8 cellular contexts compared by ENCODE assay signal in the genomic region with DNA sequence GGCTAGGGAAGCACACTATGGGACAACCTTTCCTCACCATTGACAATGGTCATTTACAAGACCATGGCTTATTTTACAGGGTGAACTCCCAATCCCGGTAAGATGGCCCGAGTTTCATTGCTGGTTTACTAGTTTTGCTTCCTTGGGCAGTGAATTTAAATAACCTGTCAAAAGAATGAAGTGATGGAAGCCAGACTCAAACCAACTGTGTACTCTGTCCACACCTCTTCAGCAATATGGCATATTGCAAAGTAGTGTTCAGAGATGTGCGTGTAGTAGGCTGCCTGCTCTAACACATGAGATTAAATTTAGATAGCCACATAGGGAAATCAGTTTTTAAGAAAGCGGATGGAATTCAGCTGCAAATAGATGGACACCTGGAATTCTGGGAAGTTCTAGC.
"Had no signal": no experiment of that assay in that cellular context is flagged by ENCODE, and none has a peak within 500 bp of the region (broad histone marks: within the 10 kb centered on the region; RNA-seq: fewer than 3 reads in every experiment).

No MANE protein-coding gene starts in this region.

- ATAC-seq: GM23338, HepG2 had no signal

- H3K4me3 ChIP-seq: GM23338 had no signal

- DNase-seq: H9, HCEC 1CT had no signal

- H3K9me3 Mint-ChIP-seq: GM23338, H9 had no signal

- H3K27ac ChIP-seq: HL-60 had no signal

- H3K4me3 Mint-ChIP-seq: GM23338, H9, IgD-negative memory B cell had no signal

- H3K27ac Mint-ChIP-seq: GM23338, H9, IgD-negative memory B cell had no signal

- H3K36me3 Mint-ChIP-seq: IgD-negative memory B cell had no signal

- H3K4me2 ChIP-seq: GM23338 had no signal

- FAIRE-seq: H1, H54, HepG2 had no signal

- H3K4me1 Mint-ChIP-seq: IgD-negative memory B cell had no signal

- H2AFZ ChIP-seq: GM23338 had no signal
